Comparison of ENCODE assay signal across 16 cellular contexts in genomic region chr5:57549546-57549945, GRCh38.
"Had no signal": no experiment of that assay in that cellular context is flagged by ENCODE, and none has a peak within 500 bp of the region (broad histone marks: within the 10 kb centered on the region; RNA-seq: fewer than 3 reads in every experiment).

No MANE protein-coding gene starts in this region.

- DNase-seq: Karpas-422, KBM-7, MM.1S, NCI-H1092 treated with DMSO at 0.1 percent for 48 hours, NCI-H1436 treated with DMSO at 0.1 percent for 48 hours, NCI-H1694 treated with DMSO at 0.1 percent for 48 hours, NCI-H1930, NCI-H2107, NCI-H2227 treated with DMSO at 0.1 percent for 48 hours, NCI-H526 treated with DMSO at 0.1 percent for 48 hours, NCI-H748 treated with DMSO at 0.1 percent for 48 hours, SHP77 had no signal

- FAIRE-seq: RCC 7860 had no signal

- H3K27ac ChIP-seq: HL-60, RWPE1 had no signal

- ATAC-seq: SK-N-SH treated with all-trans-retinoic acid at 6 μM for 48 hours had no signal
